In the genomic region with DNA sequence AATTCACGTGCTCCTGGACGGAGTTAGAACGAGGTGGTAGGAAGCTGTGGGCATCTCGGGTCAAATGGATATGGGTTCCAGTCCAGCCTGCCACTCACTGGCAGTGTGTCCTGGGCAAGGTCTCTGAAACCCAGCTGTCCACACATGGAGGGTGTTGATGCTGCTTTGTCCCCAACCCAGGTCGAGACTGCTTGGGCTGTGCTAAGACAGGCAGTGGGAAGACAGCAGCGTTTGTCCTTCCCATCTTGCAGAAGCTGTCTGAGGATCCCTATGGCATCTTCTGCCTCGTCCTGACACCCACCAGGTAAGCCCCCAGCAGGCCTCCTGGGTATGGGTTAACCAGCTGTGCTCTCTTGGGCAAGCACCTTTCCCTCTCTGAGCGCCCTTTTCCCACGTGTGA, we compare ENCODE assay signal across 9 cellular contexts. TPM values are rescaled to one million over a fixed set of nuclear protein-coding genes. Genes with fewer than 3 reads are reported as not detected.
DNase-seq lines count a peak whose midpoint lies in the region; ATAC-seq and TF ChIP-seq lines count a peak whose summit lies in the region.
"Had no signal": no experiment of that assay in that cellular context is flagged by ENCODE, and none has a peak within 500 bp of the region (broad histone marks: within the 10 kb centered on the region; RNA-seq: fewer than 3 reads in every experiment).

No MANE protein-coding gene starts in this region.

- H3K4me3 ChIP-seq in AG04449 (ENCODE audit: low read depth, low read length) (peak overlapping the region; percentile 100), muscle layer of duodenum (ENCODE audit: low read depth in 1 of 2, low read length in 2 of 2) (peak overlapping the region; percentile 99 to 100)

- TF ChIP-seq POLR2A in erythroblast (IDR thresholded peaks at IDR 0.05; ENCODE audit: low read length), result no peak

- peaks cover 12 to 49% of the 10 kb centered on the region in 2 donors for H3K36me3 ChIP-seq in muscle layer of duodenum (ENCODE audit: control insufficient read depth in 1 of 2, insufficient read depth in 2 of 2, low read length in 2 of 2)

- no peaks in the 10 kb centered on the region for H3K27me3 Mint-ChIP-seq in IgD-negative memory B cell
- H3K27me3 Mint-ChIP-seq in chondrocyte (ENCODE audit: low read depth), result no peaks in the 10 kb centered on the region

- CTCF ChIA-PET in AG04449 (lab: Yijun Ruan, JAX), result interaction anchor here (1.0 kb wide), 1 partner anchor 67 kb away, joined by 5 read pairs; no protein-coding TSS in a partner anchor

- H3K4me1 Mint-ChIP-seq in IgD-negative memory B cell (peaks cover 4 to 30% (median 19%) of the 10 kb centered on the region in 3 donors), chondrocyte (ENCODE audit: low read depth) (peaks cover 40% of the 10 kb centered on the region)

- H3K27ac Mint-ChIP-seq in IgD-negative memory B cell, result peak overlapping the region in 1 of 3 donors; percentile 46
- H3K27ac Mint-ChIP-seq in chondrocyte (ENCODE audit: unreplicated experiment), result peak overlapping the region; percentile 97

- DNase-seq in AG04449 (ENCODE audit: low read depth, low spot score) (no peak), chondrocyte (ENCODE audit: low spot score) (no peak), SIG-M5 (lab: John Stamatoyannopoulos, UW) (no peak), omental fat pad (ENCODE audit: low spot score) (no peak), erythroblast (lab: John Stamatoyannopoulos, UW) (no peak), NCI-H1930 (lab: John Stamatoyannopoulos, UW) (no peak)
- DNase-seq: stimulated activated CD4-positive, alpha-beta T cell treated with anti-CD3 and anti-CD28 coated beads, Interleukin-12 subunit alpha, Interleukin-12 subunit beta, amount 100 ng/mL, for 4 hours had no signal

- H3K27ac ChIP-seq in muscle layer of duodenum (ENCODE audit: low read length), result peak overlapping the region; percentile 90

- TF ChIP-seq CTCF in AG04449 (IDR thresholded peaks at IDR 0.05; ENCODE audit: insufficient read depth, low read length, missing control alignments) (no peak), chondrocyte (IDR thresholded peaks at IDR 0.05) (no peak), omental fat pad (IDR thresholded peaks at IDR 0.05) (no peak)

- ATAC-seq in omental fat pad (ENCODE audit: low FRiP score), result no peak

- H3K4me3 Mint-ChIP-seq in IgD-negative memory B cell, result peak overlapping the region; percentile 59 to 98 (median 94)
- peak overlapping the region; percentile 92 for H3K4me3 Mint-ChIP-seq in chondrocyte (ENCODE audit: unreplicated experiment)

- no peaks in the 10 kb centered on the region for H3K9me3 Mint-ChIP-seq in IgD-negative memory B cell
- no peaks in the 10 kb centered on the region for H3K9me3 Mint-ChIP-seq in chondrocyte (ENCODE audit: low read depth)

- no peaks in the 10 kb centered on the region for H3K9me3 ChIP-seq in muscle layer of duodenum (ENCODE audit: control insufficient read depth in 1 of 2, low read length in 2 of 2)

- peaks cover 6 to 37% of the 10 kb centered on the region in 2 donors for H3K4me1 ChIP-seq in muscle layer of duodenum (ENCODE audit: control insufficient read depth in 1 of 2, insufficient read depth in 2 of 2, low read length in 2 of 2)

- POLR2A ChIA-PET in AG04449 (lab: Yijun Ruan, JAX), result interaction anchor here (0.8 kb wide), 1 partner anchor 66 kb away, joined by 3 read pairs; no protein-coding TSS in a partner anchor

- H3K36me3 Mint-ChIP-seq in IgD-negative memory B cell (peaks cover 7% of the 10 kb centered on the region), chondrocyte (ENCODE audit: low read depth) (peaks cover 13% of the 10 kb centered on the region)

- H3K27me3 ChIP-seq in muscle layer of duodenum (ENCODE audit: low read depth, low read length), result no peaks in the 10 kb centered on the region

RNA-seq across cellular contexts. Expression of gene DDX49, which starts 0.9 kb away (rescaled TPM):
- 30.2 TPM for polyA plus RNA-seq in IgD-negative memory B cell
- total RNA-seq in chondrocyte, result 47.0 to 57.4 TPM (median 50.6 TPM) in 3 replicates
- total RNA-seq in omental fat pad, result 10 to 100 TPM; 29.8 to 73.9 (median 36.6) TPM

RNA-seq across cellular contexts. Expression of gene COPE, which starts 1.2 kb away (rescaled TPM):
- polyA plus RNA-seq in IgD-negative memory B cell, result 295 TPM
- total RNA-seq in chondrocyte (175 to 205 TPM (median 189 TPM) in 3 replicates), omental fat pad (100 to 1,000 TPM; 158 to 202 (median 169) TPM)

RNA-seq across cellular contexts. Expression of gene HOMER3, which starts 20.6 kb away (rescaled TPM):
- 25.2 TPM for polyA plus RNA-seq in IgD-negative memory B cell
- total RNA-seq in chondrocyte (34.5 to 54.7 TPM (median 50.6 TPM) in 3 replicates), omental fat pad (10 to 100 TPM; 16.6 to 47.8 (median 40.6) TPM)

RNA-seq across cellular contexts. Expression of gene CERS1, which starts 24.4 kb away (rescaled TPM):
- not detected for polyA plus RNA-seq in IgD-negative memory B cell
- 4.3 to 10.2 TPM (median 8.4 TPM) in 3 replicates for total RNA-seq in chondrocyte
- total RNA-seq in omental fat pad, result under 1 TPM in 2 of 4 donors, not detected in 2; 0.19 to 0.24 TPM
